Comparison of ENCODE assay signal across 1 cellular context in the genomic region with DNA sequence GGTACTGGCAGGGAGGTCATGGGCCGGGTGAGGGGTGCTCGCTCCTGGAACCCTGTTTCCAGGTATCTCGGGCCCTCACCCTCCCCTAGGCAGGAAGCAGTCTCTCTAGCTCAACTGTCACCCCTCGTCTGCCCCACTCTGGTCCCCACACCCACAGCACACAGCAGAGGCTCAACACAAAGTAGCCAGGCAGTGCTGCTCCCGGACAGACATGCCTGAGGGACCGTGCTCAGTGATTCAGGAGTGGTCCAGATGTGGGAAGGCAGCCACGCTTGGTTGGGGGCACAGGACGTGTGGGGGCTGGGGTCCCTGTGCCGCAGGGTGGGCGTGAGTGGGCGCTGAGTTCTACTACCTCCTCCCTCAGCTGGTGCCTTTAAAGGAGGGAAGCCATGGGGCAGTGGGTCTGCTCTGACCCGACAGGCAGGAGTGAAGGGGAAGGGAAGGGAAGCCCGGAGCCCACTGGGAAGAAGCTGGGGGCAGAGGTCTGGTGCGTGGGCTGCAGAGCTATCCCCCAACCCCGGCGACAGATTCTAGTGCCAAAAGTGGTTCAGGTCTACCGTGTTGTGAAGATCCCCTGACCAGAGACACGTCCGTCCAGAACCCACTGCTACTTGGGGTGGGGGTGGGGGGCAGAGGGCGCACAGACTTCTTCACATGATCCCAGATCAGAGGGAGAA.
A peak's percentile ranks its signal among the peaks of the same experiment; 100 is the strongest.
TF ChIP-seq lines count a peak whose summit lies in the region.

No MANE protein-coding gene starts in this region.

TF ChIP-seq in HepG2, 621 proteins besides CTCF, POLR2A, EP300 and RAD21 (continued from another document and continues in another):
- TF ChIP-seq CREB1 (IDR thresholded peaks at IDR 0.05) (no peak), CREB1 (CRISPR knock-in tag; IDR thresholded peaks at IDR 0.05) (no peak), ONECUT2 (CRISPR knock-in tag; IDR thresholded peaks at IDR 0.05) (no peak), ZNF557 (CRISPR knock-in tag; IDR thresholded peaks at IDR 0.05) (no peak), ZNF318 (CRISPR knock-in tag; IDR thresholded peaks at IDR 0.05) (peak; percentile 39), NONO (IDR thresholded peaks at IDR 0.05) (no peak), NONO (CRISPR knock-in tag; conservative IDR thresholded peaks at IDR 0.05) (peak; percentile 71), GATA4 (IDR thresholded peaks at IDR 0.05; ENCODE audit: borderline replicate concordance, low read depth) (peak; percentile 50; the same call in 1 of the 2 replicates), AGO2 (optimal IDR thresholded peaks at IDR 0.05; ENCODE audit: low read depth, low read length) (peak; percentile 86), EZH2 (conservative IDR thresholded peaks at IDR 0.05; ENCODE audit: low read depth, low read length) (no peak), TGIF2 (CRISPR knock-in tag; IDR thresholded peaks at IDR 0.05) (0 out of 2 replicates have a peak, but pooled peaks have one; percentile 29), MYC (CRISPR knock-in tag; IDR thresholded peaks at IDR 0.05; ENCODE audit: borderline replicate concordance) (no peak), FOSL2 (CRISPR knock-in tag; IDR thresholded peaks at IDR 0.05) (no peak), ZNF850 (CRISPR knock-in tag; conservative IDR thresholded peaks at IDR 0.05) (no peak), ZFP1 (CRISPR knock-in tag; IDR thresholded peaks at IDR 0.05) (no peak), SP5 (CRISPR knock-in tag; IDR thresholded peaks at IDR 0.05; ENCODE audit: borderline replicate concordance, low read depth) (no peak), ZNF230 (CRISPR knock-in tag; IDR thresholded peaks at IDR 0.05) (no peak), RBM22 (optimal IDR thresholded peaks at IDR 0.05; ENCODE audit: low read length) (peak; percentile 89), CREBL2 (CRISPR knock-in tag; IDR thresholded peaks at IDR 0.05; ENCODE audit: borderline replicate concordance) (no peak), ZNF431 (CRISPR knock-in tag; IDR thresholded peaks at IDR 0.05; ENCODE audit: borderline replicate concordance, low read depth) (0 out of 2 replicates have a peak, but pooled peaks have one; percentile 86), MEIS1 (CRISPR knock-in tag; IDR thresholded peaks at IDR 0.05; ENCODE audit: borderline replicate concordance) (peak; percentile 85; the same call in 1 of the 2 replicates), NR2F6 (IDR thresholded peaks at IDR 0.05) (peak; percentile 11; the same call in 1 of the 2 replicates), NR2F6 (CRISPR knock-in tag; IDR thresholded peaks at IDR 0.05) (no peak), ZFP41 (CRISPR knock-in tag; IDR thresholded peaks at IDR 0.05; ENCODE audit: borderline replicate concordance) (no peak), SKI (IDR thresholded peaks at IDR 0.05; ENCODE audit: partially characterized antibody) (no peak), ELF1 (CRISPR knock-in tag; IDR thresholded peaks at IDR 0.05) (no peak), GLMP (CRISPR knock-in tag; IDR thresholded peaks at IDR 0.05; ENCODE audit: borderline replicate concordance) (no peak), ZNF83 (CRISPR knock-in tag; IDR thresholded peaks at IDR 0.05; ENCODE audit: borderline replicate concordance) (no peak), ZNF776 (CRISPR knock-in tag; IDR thresholded peaks at IDR 0.05) (0 out of 2 replicates have a peak, but pooled peaks have one; percentile 58), KMT2B (CRISPR knock-in tag; IDR thresholded peaks at IDR 0.05) (no peak), ZNF292 (CRISPR knock-in tag; IDR thresholded peaks at IDR 0.05; ENCODE audit: borderline replicate concordance, low read depth) (0 out of 2 replicates have a peak, but pooled peaks have one; percentile 61), KLF13 (CRISPR knock-in tag; IDR thresholded peaks at IDR 0.05) (peak; percentile 45), BCL6 (CRISPR knock-in tag; IDR thresholded peaks at IDR 0.05) (no peak), TSC22D2 (CRISPR knock-in tag; IDR thresholded peaks at IDR 0.05; ENCODE audit: borderline replicate concordance) (no peak), CBFB (CRISPR knock-in tag; IDR thresholded peaks at IDR 0.05) (no peak), RXRB (CRISPR knock-in tag; IDR thresholded peaks at IDR 0.05; ENCODE audit: borderline replicate concordance) (no peak), XBP1 (CRISPR knock-in tag; IDR thresholded peaks at IDR 0.05) (no peak), ZNF503 (CRISPR knock-in tag; IDR thresholded peaks at IDR 0.05) (no peak), ZFX (CRISPR knock-in tag; IDR thresholded peaks at IDR 0.05; ENCODE audit: low read depth) (no peak), ATM (IDR thresholded peaks at IDR 0.05; ENCODE audit: borderline replicate concordance) (no peak)
- TF ChIP-seq, protein P1, sequence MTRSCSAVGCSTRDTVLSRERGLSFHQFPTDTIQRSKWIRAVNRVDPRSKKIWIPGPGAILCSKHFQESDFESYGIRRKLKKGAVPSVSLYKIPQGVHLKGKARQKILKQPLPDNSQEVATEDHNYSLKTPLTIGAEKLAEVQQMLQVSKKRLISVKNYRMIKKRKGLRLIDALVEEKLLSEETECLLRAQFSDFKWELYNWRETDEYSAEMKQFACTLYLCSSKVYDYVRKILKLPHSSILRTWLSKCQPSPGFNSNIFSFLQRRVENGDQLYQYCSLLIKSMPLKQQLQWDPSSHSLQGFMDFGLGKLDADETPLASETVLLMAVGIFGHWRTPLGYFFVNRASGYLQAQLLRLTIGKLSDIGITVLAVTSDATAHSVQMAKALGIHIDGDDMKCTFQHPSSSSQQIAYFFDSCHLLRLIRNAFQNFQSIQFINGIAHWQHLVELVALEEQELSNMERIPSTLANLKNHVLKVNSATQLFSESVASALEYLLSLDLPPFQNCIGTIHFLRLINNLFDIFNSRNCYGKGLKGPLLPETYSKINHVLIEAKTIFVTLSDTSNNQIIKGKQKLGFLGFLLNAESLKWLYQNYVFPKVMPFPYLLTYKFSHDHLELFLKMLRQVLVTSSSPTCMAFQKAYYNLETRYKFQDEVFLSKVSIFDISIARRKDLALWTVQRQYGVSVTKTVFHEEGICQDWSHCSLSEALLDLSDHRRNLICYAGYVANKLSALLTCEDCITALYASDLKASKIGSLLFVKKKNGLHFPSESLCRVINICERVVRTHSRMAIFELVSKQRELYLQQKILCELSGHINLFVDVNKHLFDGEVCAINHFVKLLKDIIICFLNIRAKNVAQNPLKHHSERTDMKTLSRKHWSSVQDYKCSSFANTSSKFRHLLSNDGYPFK (CRISPR knock-in tag; IDR thresholded peaks at IDR 0.05; ENCODE audit: borderline replicate concordance): no peak; the same call in 1 of the 2 replicates
- TF ChIP-seq, protein P2, sequence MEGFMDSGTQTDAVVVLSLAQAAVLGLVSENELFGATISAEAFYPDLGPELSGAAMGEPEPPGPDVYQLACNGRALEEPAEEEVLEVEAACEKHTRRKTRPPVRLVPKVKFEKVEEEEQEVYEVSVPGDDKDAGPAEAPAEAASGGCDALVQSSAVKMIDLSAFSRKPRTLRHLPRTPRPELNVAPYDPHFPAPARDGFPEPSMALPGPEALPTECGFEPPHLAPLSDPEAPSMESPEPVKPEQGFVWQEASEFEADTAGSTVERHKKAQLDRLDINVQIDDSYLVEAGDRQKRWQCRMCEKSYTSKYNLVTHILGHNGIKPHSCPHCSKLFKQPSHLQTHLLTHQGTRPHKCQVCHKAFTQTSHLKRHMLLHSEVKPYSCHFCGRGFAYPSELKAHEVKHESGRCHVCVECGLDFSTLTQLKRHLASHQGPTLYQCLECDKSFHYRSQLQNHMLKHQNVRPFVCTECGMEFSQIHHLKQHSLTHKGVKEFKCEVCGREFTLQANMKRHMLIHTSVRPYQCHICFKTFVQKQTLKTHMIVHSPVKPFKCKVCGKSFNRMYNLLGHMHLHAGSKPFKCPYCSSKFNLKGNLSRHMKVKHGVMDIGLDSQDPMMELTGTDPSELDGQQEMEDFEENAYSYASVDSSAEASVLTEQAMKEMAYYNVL (CRISPR knock-in tag; IDR thresholded peaks at IDR 0.05; ENCODE audit: borderline replicate concordance): peak; percentile 77
- TF ChIP-seq, protein P3, sequence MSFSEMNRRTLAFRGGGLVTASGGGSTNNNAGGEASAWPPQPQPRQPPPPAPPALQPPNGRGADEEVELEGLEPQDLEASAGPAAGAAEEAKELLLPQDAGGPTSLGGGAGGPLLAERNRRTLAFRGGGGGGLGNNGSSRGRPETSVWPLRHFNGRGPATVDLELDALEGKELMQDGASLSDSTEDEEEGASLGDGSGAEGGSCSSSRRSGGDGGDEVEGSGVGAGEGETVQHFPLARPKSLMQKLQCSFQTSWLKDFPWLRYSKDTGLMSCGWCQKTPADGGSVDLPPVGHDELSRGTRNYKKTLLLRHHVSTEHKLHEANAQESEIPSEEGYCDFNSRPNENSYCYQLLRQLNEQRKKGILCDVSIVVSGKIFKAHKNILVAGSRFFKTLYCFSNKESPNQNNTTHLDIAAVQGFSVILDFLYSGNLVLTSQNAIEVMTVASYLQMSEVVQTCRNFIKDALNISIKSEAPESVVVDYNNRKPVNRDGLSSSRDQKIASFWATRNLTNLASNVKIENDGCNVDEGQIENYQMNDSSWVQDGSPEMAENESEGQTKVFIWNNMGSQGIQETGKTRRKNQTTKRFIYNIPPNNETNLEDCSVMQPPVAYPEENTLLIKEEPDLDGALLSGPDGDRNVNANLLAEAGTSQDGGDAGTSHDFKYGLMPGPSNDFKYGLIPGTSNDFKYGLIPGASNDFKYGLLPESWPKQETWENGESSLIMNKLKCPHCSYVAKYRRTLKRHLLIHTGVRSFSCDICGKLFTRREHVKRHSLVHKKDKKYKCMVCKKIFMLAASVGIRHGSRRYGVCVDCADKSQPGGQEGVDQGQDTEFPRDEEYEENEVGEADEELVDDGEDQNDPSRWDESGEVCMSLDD (CRISPR knock-in tag; IDR thresholded peaks at IDR 0.05; ENCODE audit: borderline replicate concordance): peak; percentile 76; the same call in 1 of the 2 replicates
